In genomic region chr9:20340161-20340861, GRCh38 we compare ENCODE assay signal across 1 cellular context.
TF ChIP-seq lines count a peak whose summit lies in the region.

No MANE protein-coding gene starts in this region.

TF ChIP-seq in GM23338, 12 proteins besides CTCF, POLR2A, EP300 and RAD21 (continued from another document):
- no peak for TF ChIP-seq ETS1 (IDR thresholded peaks at IDR 0.05)
- no peak for TF ChIP-seq JUNB (IDR thresholded peaks at IDR 0.05; ENCODE audit: unreplicated experiment)
- TF ChIP-seq ZNF331 (CRISPR knock-in tag; IDR thresholded peaks at IDR 0.05; ENCODE audit: low read depth) = no peak
- TF ChIP-seq POLR2AphosphoS5 (IDR thresholded peaks at IDR 0.05; ENCODE audit: low read depth) = no peak
TF ChIP-seq in GM23338: peak in this region for 0.
